In genomic region chr14:54488646-54489317, GRCh38 we compare ENCODE assay signal across 8 cellular contexts. TPM values are rescaled to one million over a fixed set of nuclear protein-coding genes. Genes with fewer than 3 reads are reported as not detected.
DNase-seq lines count a peak whose midpoint lies in the region; ATAC-seq, FAIRE-seq and TF ChIP-seq lines count a peak whose summit lies in the region.

Gene GMFB, minus strand, starts transcription at chr14:54488980. Its CDS starts 53 bp downstream, at chr14:54488927.

- DNase-seq in GM12891 (ENCODE audit: insufficient read length, low spot score) (peak; percentile 82), NCI-H1436 (lab: John Stamatoyannopoulos, UW) (peak; percentile 81), T follicular helper cell (ENCODE audit: low read depth) (peak; percentile 84), adipocyte (ENCODE audit: low read depth) (peak; percentile 96), cardiac septum (ENCODE audit: low spot score) (peak; percentile 96), posterior cingulate gyrus (peak; percentile 82 to 97 (median 88)), upper lobe of left lung (peak; percentile 92 to 97)

- H3K27me3 ChIP-seq in adipocyte (replicated peaks; ENCODE audit: control insufficient read depth, insufficient read depth, low read length): no peaks in the 10 kb centered on the region
- H3K27me3 ChIP-seq in upper lobe of left lung: no peaks in the 10 kb centered on the region

- H3K36me3 ChIP-seq in adipocyte (ENCODE audit: control insufficient read depth, insufficient read depth, low read length, severe bottlenecking) (no peaks in the 10 kb centered on the region), upper lobe of left lung (no peaks in the 10 kb centered on the region)

- H3K4me1 ChIP-seq in adipocyte (ENCODE audit: control insufficient read depth, insufficient read depth, low read length): peaks cover 24% of the 10 kb centered on the region
- H3K4me1 ChIP-seq in upper lobe of left lung: peaks cover 14 to 34% (median 30%) of the 10 kb centered on the region in 4 donors

- TF ChIP-seq CTCF in upper lobe of left lung (IDR thresholded peaks at IDR 0.05): peak in 5 of 6 experiments; percentile 13 to 26 (median 18)

- H3K4me3 ChIP-seq in adipocyte (ENCODE audit: low read length): peak within 1 kb of the TSS; percentile 99
- H3K4me3 ChIP-seq in upper lobe of left lung: peak within 1 kb of the TSS; percentile 61 to 89 (median 82)

- FAIRE-seq in GM12891 (lab: Jason Lieb, UNC): peak; percentile 56

- 0 to 1% methylated on average over 24 to 25 of the region's 51 CpGs for WGBS in upper lobe of left lung, 2 donors

- H3K9ac ChIP-seq in adipocyte (ENCODE audit: low read length): peak within 1 kb of the TSS; percentile 99

- H3K9me3 ChIP-seq in adipocyte (ENCODE audit: control insufficient read depth, low read length) (no peaks in the 10 kb centered on the region), upper lobe of left lung (no peaks in the 10 kb centered on the region)

- ATAC-seq in HG02840 (IDR thresholded peaks at IDR 0.05; ENCODE audit: low FRiP score, unreplicated experiment) (peak; percentile 88), upper lobe of left lung (ENCODE audit: low FRiP score in 2 of 2) (peak; percentile 97 to 99)

- peak in 1 of 4 donors; percentile 35 for TF ChIP-seq EP300 in upper lobe of left lung (IDR thresholded peaks at IDR 0.05)

- intact Hi-C loops in cardiac septum (cut with DNase I) (loop anchor here (1.0 to 5.0 kb wide), 3 partner anchors 21 to 91 kb away; partner anchors contain the start of genes CDKN3, CGRRF1 and CNIH1), posterior cingulate gyrus (cut with DNase I) (loop anchor here (1.0 to 2.0 kb wide), 2 partner anchors 20 to 47 kb away; partner anchors contain the start of genes CGRRF1 and CNIH1)

- peak within 1 kb of the TSS; percentile 92 to 99 (median 96) for H3K27ac ChIP-seq in upper lobe of left lung

- TF ChIP-seq POLR2A in GM12891 (IDR thresholded peaks at IDR 0.05; ENCODE audit: low read depth, low read length): peak; percentile 74; the same call in 1 of the 2 replicates
- TF ChIP-seq POLR2A in upper lobe of left lung (IDR thresholded peaks at IDR 0.05): peak; percentile 61 to 90 (median 69)

TF ChIP-seq in GM12891, 5 proteins besides CTCF, POLR2A, EP300 and RAD21:
- peak; percentile 57 for TF ChIP-seq TAF1 (IDR thresholded peaks at IDR 0.05; ENCODE audit: low read depth, low read length)
- peak; percentile 67; the same call in 1 of the 2 replicates for TF ChIP-seq POLR2AphosphoS5 (IDR thresholded peaks at IDR 0.05; ENCODE audit: low read depth, low read length)
- TF ChIP-seq POU2F2 (IDR thresholded peaks at IDR 0.05; ENCODE audit: low read depth, low read length): no peak

RNA-seq across cellular contexts. Expression of gene GMFB, which starts in this region (rescaled TPM):
- 22.6 TPM for polyA plus RNA-seq in GM12891 (2012; ENCODE audit: low read depth, missing spikeins)
- total RNA-seq in cardiac septum (29.5 TPM), upper lobe of left lung (10 to 100 TPM; 18.0 to 72.4 (median 43.9) TPM)

Comparison
In these comparisons a context has a peak if more than half of its experiments do, and no peak if none do; other contexts are left out.
1. Peak in every context shown above with its lines: DNase-seq, ATAC-seq, H3K4me3 ChIP-seq and H3K27ac ChIP-seq.